Comparison of ENCODE assay signal across 28 cellular contexts in genomic region chr3:100154171-100154570, GRCh38. TPM values are rescaled to one million over a fixed set of nuclear protein-coding genes. Genes with fewer than 3 reads are reported as not detected.
DNase-seq lines count a peak whose midpoint lies in the region; ATAC-seq, FAIRE-seq and TF ChIP-seq lines count a peak whose summit lies in the region.
"Had no signal": no experiment of that assay in that cellular context is flagged by ENCODE, and none has a peak within 500 bp of the region (broad histone marks: within the 10 kb centered on the region; RNA-seq: fewer than 3 reads in every experiment).

No MANE protein-coding gene starts in this region.

- no peaks in the 10 kb centered on the region for H3K27me3 Mint-ChIP-seq in activated T-helper 17 cell treated with anti-CD3 and anti-CD28 coated beads, Interleukin-2, amount 50 U/mL, for 72 hours
- H3K27me3 Mint-ChIP-seq: CD4-positive, alpha-beta memory T cell; CD4-positive, CD25-positive, alpha-beta regulatory T cell; CD8-positive, alpha-beta memory T cell had no signal

- H3K9me1 ChIP-seq in IMR-90 (ENCODE audit: insufficient read depth, low read length) (0 out of 2 replicates have a peak, but pooled peaks cover 3% of the 10 kb centered on the region), K562 (ENCODE audit: control insufficient read depth, insufficient read depth, low read length) (no peaks in the 10 kb centered on the region)

- H3K27ac ChIP-seq in HepG2 (ENCODE audit: extremely low read length, insufficient read depth, low read length) (no peak overlapping the region), right lobe of liver (no peak overlapping the region), IMR-90 (ENCODE audit: insufficient read depth, low read length) (no peak overlapping the region), K562 (ENCODE audit: extremely low read depth, low read depth, low read length) (no peak overlapping the region), thoracic aorta (peak overlapping the region; percentile 10 to 14)
- H3K27ac ChIP-seq: 22Rv1, BLaER1 had no signal

- peaks cover under 1% of the 10 kb centered on the region for H3K4me1 Mint-ChIP-seq in activated T-helper 17 cell treated with anti-CD3 and anti-CD28 coated beads, Interleukin-2, amount 50 U/mL, for 72 hours
- H3K4me1 Mint-ChIP-seq: CD14-positive monocyte had no signal

- peaks cover 13% of the 10 kb centered on the region for H3K9me3 Mint-ChIP-seq in activated T-helper 17 cell treated with anti-CD3 and anti-CD28 coated beads, Interleukin-2, amount 50 U/mL, for 72 hours

- TF ChIP-seq RAD21 in HepG2 (CRISPR knock-in tag; IDR thresholded peaks at IDR 0.05): no peak
- TF ChIP-seq RAD21 in IMR-90 (IDR thresholded peaks at IDR 0.05; ENCODE audit: low read length): no peak
- no peak for TF ChIP-seq RAD21 in K562 (CRISPR knock-in tag; conservative IDR thresholded peaks at IDR 0.05 in 1 of 2, IDR thresholded peaks at IDR 0.05 in 1 of 2)

- no peak overlapping the region for H2BK5ac ChIP-seq in IMR-90 (ENCODE audit: low read depth, low read length, poor library complexity, severe bottlenecking)

- no peak for TF ChIP-seq CTCF in HepG2 (CRISPR knock-in tag; IDR thresholded peaks at IDR 0.05)
- TF ChIP-seq CTCF in right lobe of liver (IDR thresholded peaks at IDR 0.05): no peak
- TF ChIP-seq CTCF in IMR-90 (conservative IDR thresholded peaks at IDR 0.05; ENCODE audit: low read depth, low read length): no peak
- no peak for TF ChIP-seq CTCF in K562 (IDR thresholded peaks at IDR 0.05 in 2 of 3, conservative IDR thresholded peaks at IDR 0.05 in 1 of 3; ENCODE audit: insufficient read depth in 2 of 3, low read depth in 1 of 3, low read length in 3 of 3)
- no peak for TF ChIP-seq CTCF in thoracic aorta (IDR thresholded peaks at IDR 0.05)

- H3K36me3 ChIP-seq in HepG2 (replicated peaks in 1 of 2; ENCODE audit: control insufficient read depth in 1 of 2, insufficient read depth in 2 of 2, low read length in 2 of 2): peaks cover 0 to 5% of the 10 kb centered on the region in 2 experiments
- no peaks in the 10 kb centered on the region for H3K36me3 ChIP-seq in right lobe of liver
- no peaks in the 10 kb centered on the region for H3K36me3 ChIP-seq in IMR-90 (ENCODE audit: control insufficient read depth, insufficient read depth, low read length)
- peaks cover 13% of the 10 kb centered on the region; the same call in 2 of the 3 replicates for H3K36me3 ChIP-seq in K562 (ENCODE audit: control insufficient read depth, insufficient read depth, low read length)
- no peaks in the 10 kb centered on the region for H3K36me3 ChIP-seq in thoracic aorta

- no peaks in the 10 kb centered on the region for H3K79me1 ChIP-seq in IMR-90 (ENCODE audit: low read depth in 1 of 2, low read length in 2 of 2)

- H3K9ac ChIP-seq in HepG2 (ENCODE audit: insufficient read depth, low read depth, low read length): no peak overlapping the region
- H3K9ac ChIP-seq in IMR-90 (ENCODE audit: low read depth, low read length): no peak overlapping the region
- no peak overlapping the region for H3K9ac ChIP-seq in K562 (ENCODE audit: insufficient read depth in 1 of 2, low read depth in 2 of 2, low read length in 2 of 2)
- H3K9ac ChIP-seq: BLaER1 had no signal

- no peaks in the 10 kb centered on the region for H3K79me2 ChIP-seq in HepG2 (ENCODE audit: insufficient read depth, low read length)
- H3K79me2 ChIP-seq in K562 (ENCODE audit: control insufficient read depth, insufficient read depth, low read length): no peaks in the 10 kb centered on the region

- no TSS peak for BruUV-seq in HepG2 (replicated peaks; lab: Mats Ljungman, UMichigan)
- no TSS peak for BruUV-seq in IMR-90 (replicated peaks; lab: Mats Ljungman, UMichigan)
- no TSS peak for BruUV-seq in K562 (replicated peaks; lab: Mats Ljungman, UMichigan)

- ATAC-seq in HepG2: no peak
- no peak for ATAC-seq in right lobe of liver
- ATAC-seq in IMR-90 (ENCODE audit: low read depth): no peak
- ATAC-seq in K562: no peak
- no peak for ATAC-seq in thoracic aorta (ENCODE audit: insufficient number of reproducible peaks, low FRiP score, low read depth)
- ATAC-seq in activated T-helper 17 cell treated with anti-CD3 and anti-CD28 coated beads, Interleukin-2, amount 50 U/mL, for 72 hours (replicated peaks): no peak
- ATAC-seq: GM12878 had no signal

- no peak overlapping the region for H3K27ac Mint-ChIP-seq in activated T-helper 17 cell treated with anti-CD3 and anti-CD28 coated beads, Interleukin-2, amount 50 U/mL, for 72 hours
- H3K27ac Mint-ChIP-seq: CD14-positive monocyte; CD4-positive, alpha-beta memory T cell; CD8-positive, alpha-beta memory T cell had no signal

- no peaks in the 10 kb centered on the region for H3K4me1 ChIP-seq in HepG2 (ENCODE audit: insufficient read depth, low read length)
- H3K4me1 ChIP-seq in right lobe of liver: peaks cover 0 to 6% (median 1%) of the 10 kb centered on the region in 4 donors
- peaks cover 6% of the 10 kb centered on the region for H3K4me1 ChIP-seq in IMR-90 (ENCODE audit: control insufficient read depth, insufficient read depth, low read length)
- H3K4me1 ChIP-seq in K562 (replicated peaks in 1 of 2; ENCODE audit: control insufficient read depth in 2 of 2, insufficient read depth in 2 of 2, low read length in 2 of 2): no peaks in the 10 kb centered on the region
- H3K4me1 ChIP-seq in thoracic aorta (ENCODE audit: control insufficient read depth in 1 of 2, low read depth in 2 of 2): peaks cover 25 to 52% of the 10 kb centered on the region in 2 donors
- H3K4me1 ChIP-seq: BLaER1 had no signal

- H3K56ac ChIP-seq in IMR-90 (ENCODE audit: extremely low read depth, insufficient read depth, low read length): no peak overlapping the region

- H3K9me3 ChIP-seq in HepG2 (ENCODE audit: low read length): peaks cover 12% of the 10 kb centered on the region
- peaks cover 0 to 9% (median 0%) of the 10 kb centered on the region in 4 donors for H3K9me3 ChIP-seq in right lobe of liver
- peaks cover 5% of the 10 kb centered on the region for H3K9me3 ChIP-seq in IMR-90 (ENCODE audit: control insufficient read depth, insufficient read depth, low read length)
- H3K9me3 ChIP-seq in K562 (replicated peaks; ENCODE audit: control insufficient read depth, insufficient read depth, low read depth, low read length): peaks cover 5% of the 10 kb centered on the region
- peaks cover 5% of the 10 kb centered on the region for H3K9me3 ChIP-seq in thoracic aorta
- H3K9me3 ChIP-seq: BE2C had no signal

- in situ Hi-C loops in HepG2 (cut with HindIII; ENCODE audit: extremely low pct_ligation_motif_present, low pct_unique_long_range_greater_than_20kb): no loop called here
- in situ Hi-C loops in IMR-90 (cut with MboI; ENCODE audit: low sequenced_read_pairs): no loop called here
- in situ Hi-C loops in K562 (cut with MboI): no loop called here

- H3K4ac ChIP-seq in IMR-90 (ENCODE audit: low read depth, low read length): no peak overlapping the region

- no peak overlapping the region for H3K14ac ChIP-seq in IMR-90 (replicated peaks; ENCODE audit: low read depth, low read length)

- H2BK20ac ChIP-seq in IMR-90 (ENCODE audit: low read depth, low read length): no peak overlapping the region

- DNase-seq in HepG2 (ENCODE audit: low spot score) (no peak), right lobe of liver (no peak), IMR-90 (no peak), K562 (ENCODE audit: extremely low read depth in 1 of 4, low spot score in 3 of 4) (no peak), thoracic aorta (ENCODE audit: low spot score) (no peak), retina (no peak)
- DNase-seq in stimulated activated CD4-positive, alpha-beta T cell treated with anti-CD3 and anti-CD28 coated beads, Interleukin-4, amount 100 ng/mL, for 24 hours: no peak
- DNase-seq: ACHN; BE2C; C1 segment of cervical spinal cord; CD4-positive, alpha-beta memory T cell; CD4-positive, CD25-positive, alpha-beta regulatory T cell; CD8-positive, alpha-beta memory T cell; COR-L47; DMS 273 treated with DMSO at 0.1 percent for 48 hours; DMS153; DMS53; DMS79; DND-41; EL; GDM1 had no signal

- TF ChIP-seq EP300 in HepG2 (IDR thresholded peaks at IDR 0.05; ENCODE audit: low read depth in 2 of 2, low read length in 2 of 2) (no peak), HepG2 (CRISPR knock-in tag; IDR thresholded peaks at IDR 0.05; ENCODE audit: borderline replicate concordance) (no peak), K562 (IDR thresholded peaks at IDR 0.05; ENCODE audit: low read length) (no peak)

- H3K27me3 ChIP-seq in HepG2 (ENCODE audit: control insufficient read depth in 1 of 2, insufficient read depth in 2 of 2, low read length in 2 of 2) (no peaks in the 10 kb centered on the region), right lobe of liver (no peaks in the 10 kb centered on the region), IMR-90 (ENCODE audit: control insufficient read depth, insufficient read depth, low read length) (no peaks in the 10 kb centered on the region), K562 (ENCODE audit: control insufficient read depth in 2 of 2, insufficient read depth in 2 of 2, low read length in 2 of 2) (no peaks in the 10 kb centered on the region), thoracic aorta (replicated peaks; ENCODE audit: insufficient read depth) (no peaks in the 10 kb centered on the region)
- H3K27me3 ChIP-seq: BE2C, BLaER1 had no signal

- no peak overlapping the region for H3K4me3 Mint-ChIP-seq in activated T-helper 17 cell treated with anti-CD3 and anti-CD28 coated beads, Interleukin-2, amount 50 U/mL, for 72 hours
- H3K4me3 Mint-ChIP-seq: CD14-positive monocyte; CD4-positive, alpha-beta memory T cell; CD4-positive, CD25-positive, alpha-beta regulatory T cell; CD8-positive, alpha-beta memory T cell had no signal

- no peak for FAIRE-seq in HepG2 (lab: Jason Lieb, UNC)
- no peak for FAIRE-seq in K562 (lab: Jason Lieb, UNC)
- FAIRE-seq: GM12878, GM12892, GM18507 had no signal

- no peak overlapping the region for H2BK120ac ChIP-seq in IMR-90 (ENCODE audit: low read depth, low read length)

- TF ChIP-seq POLR2A in HepG2 (IDR thresholded peaks at IDR 0.05; ENCODE audit: insufficient read depth in 1 of 2, low read depth in 2 of 2, low read length in 2 of 2) (no peak), right lobe of liver (IDR thresholded peaks at IDR 0.05) (no peak), IMR-90 (IDR thresholded peaks at IDR 0.05; ENCODE audit: low read depth, low read length) (no peak), K562 (conservative IDR thresholded peaks at IDR 0.05) (no peak)

- H3K23ac ChIP-seq in IMR-90 (ENCODE audit: low read depth, low read length): no peak overlapping the region

- H3K36me3 Mint-ChIP-seq in activated T-helper 17 cell treated with anti-CD3 and anti-CD28 coated beads, Interleukin-2, amount 50 U/mL, for 72 hours (ENCODE audit: low read depth): peaks cover 73% of the 10 kb centered on the region

- no peak overlapping the region for H4K91ac ChIP-seq in IMR-90 (ENCODE audit: insufficient read depth, low read depth, low read length)

- H3K18ac ChIP-seq in IMR-90 (ENCODE audit: low read depth, low read length): no peak overlapping the region

- H3K4me2 ChIP-seq in HepG2 (ENCODE audit: low read depth, low read length) (no peak overlapping the region), IMR-90 (ENCODE audit: low read depth, low read length) (no peak overlapping the region), K562 (ENCODE audit: insufficient read depth, low read length) (no peak overlapping the region)
- H3K4me2 ChIP-seq: BLaER1 had no signal

- no peak overlapping the region for H2BK15ac ChIP-seq in IMR-90 (ENCODE audit: low read depth, low read length)

- H2AK9ac ChIP-seq in IMR-90 (replicated peaks; ENCODE audit: low read depth, low read length, poor library complexity): no peak overlapping the region

- POLR2A ChIA-PET in HepG2 (lab: Yijun Ruan, JAX) (no interaction called here), IMR-90 (lab: Charles Lee; ENCODE audit: unreplicated experiment) (no interaction called here), K562 (lab: Yijun Ruan, JAX) (no interaction called here)

- no peaks in the 10 kb centered on the region for H4K20me1 ChIP-seq in HepG2 (ENCODE audit: insufficient read depth, low read length)
- no peaks in the 10 kb centered on the region for H4K20me1 ChIP-seq in IMR-90 (ENCODE audit: insufficient read depth, low read length)
- H4K20me1 ChIP-seq in K562 (replicated peaks; ENCODE audit: control insufficient read depth, insufficient read depth, low read length): no peaks in the 10 kb centered on the region
- H4K20me1 ChIP-seq: BLaER1 had no signal

- intact Hi-C loops in HepG2 (cut with micrococcal nuclease; ENCODE audit: unreplicated experiment) (no loop called here), right lobe of liver (cut with DNase I) (no loop called here), IMR-90 (cut with micrococcal nuclease) (no loop called here), K562 (cut with micrococcal nuclease) (no loop called here)

- no peak overlapping the region for H4K8ac ChIP-seq in IMR-90 (ENCODE audit: low read depth in 2 of 2, low read length in 2 of 2)

- no peak overlapping the region for H2AK5ac ChIP-seq in IMR-90 (ENCODE audit: low read depth, low read length)

- dilution Hi-C loops in IMR-90 (cut with HindIII; ENCODE audit: low sequenced_read_pairs, unreplicated experiment): no loop called here

- CTCF ChIA-PET in HepG2 (lab: Yijun Ruan, JAX; ENCODE audit: low intra/inter-chr PET ratio, low total read pairs) (no interaction called here), IMR-90 (lab: Yijun Ruan, JAX) (no interaction called here), K562 (lab: Yijun Ruan, JAX; ENCODE audit: low intra/inter-chr PET ratio) (no interaction called here)

- WGBS in HepG2 (ENCODE audit: low lambda C conversion rate): 100% methylated on average over 1 of the region's 1 CpG
- WGBS in right lobe of liver (ENCODE audit: insufficient coverage, low coverage, low lambda C conversion rate, missing lambda C conversion rate): 87% methylated on average over 1 of the region's 1 CpG
- WGBS in IMR-90 (ENCODE audit: extremely low coverage in 2 of 2, insufficient read length in 1 of 2), 2 experiments: no CpG with 5 or more reads among the region's 1 CpG
- WGBS in K562 (ENCODE audit: insufficient coverage, low coverage, missing lambda C conversion rate): 100% methylated on average over 1 of the region's 1 CpG

- H2AFZ ChIP-seq in HepG2 (ENCODE audit: low read length) (no peak overlapping the region), IMR-90 (replicated peaks; ENCODE audit: low read length, poor library complexity) (no peak overlapping the region), K562 (ENCODE audit: low read depth, low read length) (no peak overlapping the region)

- H4K5ac ChIP-seq in IMR-90 (ENCODE audit: low read depth, low read length): no peak overlapping the region

- H3K4me3 ChIP-seq in HepG2 (replicated peaks in 1 of 3; ENCODE audit: insufficient read depth in 1 of 3, low read depth in 2 of 3, low read length in 3 of 3) (no peak overlapping the region), right lobe of liver (no peak overlapping the region), IMR-90 (ENCODE audit: insufficient read depth, low read depth, low read length) (no peak overlapping the region), K562 (no peak overlapping the region), thoracic aorta (no peak overlapping the region)
- H3K4me3 ChIP-seq: BLaER1, GM12878 had no signal

RNA-seq across cellular contexts. Expression of gene FILIP1L, which starts 39.9 kb away (rescaled TPM):
- total RNA-seq in HepG2 (2016; rRNA removed; fragmentation: Illumina TruSeq; extraction: Trizol): 8.1 and 10.2 TPM in 2 replicates
- total RNA-seq in HepG2 (2016; cell fraction: cytosol; rRNA removed; fragmentation: Illumina TruSeq; extraction: Trizol; ENCODE audit: low read depth): 1.0 and 1.1 TPM in 2 replicates
- 7.7 and 10.2 TPM in 2 replicates for total RNA-seq in HepG2 (2016; cell fraction: insoluble cytoplasmic fraction; rRNA removed; fragmentation: Illumina TruSeq; extraction: Trizol)
- total RNA-seq in HepG2 (2016; cell fraction: membrane; rRNA removed; fragmentation: Illumina TruSeq; extraction: Trizol): 2.4 and 3.3 TPM in 2 replicates
- total RNA-seq in HepG2 (2016; cell fraction: nucleus; rRNA removed; fragmentation: Illumina TruSeq; extraction: Trizol): 5.5 and 5.9 TPM in 2 replicates
- 166 and 187 TPM in 2 replicates for polyA plus RNA-seq in HepG2 (2011; rRNA removed)
- 125 and 126 TPM in 2 replicates for polyA plus RNA-seq in HepG2 (2011; cell fraction: cytosol; rRNA removed)
- 122 and 131 TPM in 2 replicates for polyA plus RNA-seq in HepG2 (2011; cell fraction: nucleus; rRNA removed)
- 68.2 and 110 TPM in 2 replicates for polyA plus RNA-seq in HepG2 (2012)
- 0.85 and 0.89 TPM in 2 replicates for polyA plus RNA-seq in HepG2 (2016; cell fraction: cytosol; fragmentation: Illumina TruSeq; extraction: Trizol; ENCODE audit: low read depth)
- 13.3 and 13.4 TPM in 2 replicates for polyA plus RNA-seq in HepG2 (2016; cell fraction: insoluble cytoplasmic fraction; fragmentation: Illumina TruSeq; extraction: Trizol; ENCODE audit: low read depth)
- polyA plus RNA-seq in HepG2 (2016; cell fraction: membrane; fragmentation: Illumina TruSeq; extraction: Trizol; ENCODE audit: low read depth): 1.5 and 2.1 TPM in 2 replicates
- polyA plus RNA-seq in HepG2 (2016; cell fraction: nucleus; fragmentation: Illumina TruSeq; extraction: Trizol; ENCODE audit: insufficient read depth, low read depth): 8.6 and 9.7 TPM in 2 replicates
- polyA minus RNA-seq in HepG2 (2011; rRNA and poly(A)+ RNA removed; ENCODE audit: low replicate concordance): 0.05 and 92.6 TPM in 2 replicates
- polyA minus RNA-seq in HepG2 (2011; cell fraction: cytosol; rRNA and poly(A)+ RNA removed): 131 and 135 TPM in 2 replicates
- 134 and 197 TPM in 2 replicates for polyA minus RNA-seq in HepG2 (2011; cell fraction: nucleus; rRNA and poly(A)+ RNA removed)
- 10 to 100 TPM in 1 of 6 experiments, 1 to 10 TPM in 4, under 1 TPM in 1; 0.97 to 10.8 (median 3.6) TPM for total RNA-seq in right lobe of liver
- 19.9 and 21.1 TPM in 2 replicates for total RNA-seq in IMR-90 (2012; rRNA removed)
- polyA plus RNA-seq in IMR-90 (2012; rRNA removed): 11.5 and 14.7 TPM in 2 replicates
- polyA plus RNA-seq in IMR-90 (2012; cell fraction: cytosol; rRNA removed): 2.5 and 4.3 TPM in 2 replicates
- polyA plus RNA-seq in IMR-90 (2012; cell fraction: nucleus; rRNA removed; ENCODE audit: low replicate concordance): 1.4 and 10.5 TPM in 2 replicates
- total RNA-seq in K562 (2011; cell fraction: chromatin; rRNA removed; ENCODE audit: low replicate concordance): 1.0 and 4.2 TPM in 2 replicates
- 0.92 and 1.0 TPM in 2 replicates for total RNA-seq in K562 (2011; cell fraction: nucleolus; rRNA removed)
- 0.76 and 2.8 TPM in 2 replicates for total RNA-seq in K562 (2011; cell fraction: nucleoplasm; rRNA removed)
- 0.73 and 0.94 TPM in 2 replicates for total RNA-seq in K562 (2014; rRNA removed)
- 1.5 and 2.1 TPM in 2 replicates for total RNA-seq in K562 (2014; rRNA removed; fragmentation: Illumina TruSeq; extraction: Trizol)
- total RNA-seq in K562 (2015; rRNA removed; fragmentation: Illumina TruSeq; extraction: Trizol): 1.1 and 1.7 TPM in 2 replicates
- total RNA-seq in K562 (2021): 1.6 TPM in 2 replicates
- polyA plus RNA-seq in K562 (2011; rRNA removed): 2.1 and 2.7 TPM in 2 replicates
- polyA plus RNA-seq in K562 (2011; cell fraction: cytosol; rRNA removed): 0.88 and 2.6 TPM in 2 replicates
- polyA plus RNA-seq in K562 (2011; cell fraction: nucleus; rRNA removed): 3.6 and 4.1 TPM in 2 replicates
- polyA plus RNA-seq in K562 (2012): 1.5 and 2.8 TPM in 2 replicates
- 1.9 and 2.0 TPM in 2 replicates for polyA plus RNA-seq in K562 (2014; fragmentation: Illumina TruSeq; extraction: Trizol)
- polyA plus RNA-seq in K562 (2014; fragmentation: Nextera tagmentation; extraction: Ambion mirVana): under 1 TPM; 0.50 to 0.63 TPM
- polyA plus RNA-seq in K562 (2014; rRNA removed): 0.91 and 1.8 TPM in 2 replicates
- polyA minus RNA-seq in K562 (2011; rRNA and poly(A)+ RNA removed): 4.2 and 4.9 TPM in 2 replicates
- 1.1 and 2.4 TPM in 2 replicates for polyA minus RNA-seq in K562 (2011; cell fraction: cytosol; rRNA and poly(A)+ RNA removed)
- polyA minus RNA-seq in K562 (2011; cell fraction: nucleus; rRNA and poly(A)+ RNA removed): 0.94 and 4.8 TPM in 2 replicates
- 100 to 1,000 TPM; 270 to 279 TPM for total RNA-seq in thoracic aorta
- under 1 TPM; 0.35 to 0.50 TPM for total RNA-seq in activated T-helper 17 cell treated with anti-CD3 and anti-CD28 coated beads, Interleukin-2, amount 50 U/mL, for 72 hours
- total RNA-seq: CD4-positive, alpha-beta memory T cell had no signal

Comparison
In these comparisons a context has a peak if more than half of its experiments do, and no peak if none do; other contexts are left out.
1. H3K27ac ChIP-seq: peak in thoracic aorta (2 of 2); none in HepG2 (single experiment), right lobe of liver (0 of 3), IMR-90 (single experiment) and K562 (single experiment).
2. RNA of gene FILIP1L, which starts 39.9 kb away (total RNA-seq): 270 to 279 TPM in thoracic aorta; 19.9 to 21.1 TPM in IMR-90, 1.0 to 10.2 TPM in HepG2, 0.97 to 10.8 TPM in right lobe of liver, 0.73 to 4.2 TPM in K562 and 0.35 to 0.50 TPM in activated T-helper 17 cell treated with anti-CD3 and anti-CD28 coated beads, Interleukin-2, amount 50 U/mL, for 72 hours; every median in the first group is over 10 times any median in the second.
3. Of the 241 proteins assayed by ChIP-seq in both HepG2 and K562: peak only in HepG2: MAFK; only in K562: MAFG, NFE2 and NFE2L1; in both: MAFF; in neither: 236.